In genomic region chr19:17103177-17103576, GRCh38 we compare ENCODE assay signal across 8 cellular contexts. TPM values are rescaled to one million over a fixed set of nuclear protein-coding genes. Genes with fewer than 3 reads are reported as not detected.
DNase-seq lines count a peak whose midpoint lies in the region; ATAC-seq and TF ChIP-seq lines count a peak whose summit lies in the region.

No MANE protein-coding gene starts in this region.

- intact Hi-C loops in activated CD4-positive, alpha-beta T cell treated with anti-CD3 and anti-CD28 coated beads for 36 hours (cut with DNase I, micrococcal nuclease): no loop called here

- H3K27ac Mint-ChIP-seq in activated CD4-positive, alpha-beta T cell treated with anti-CD3 and anti-CD28 coated beads for 36 hours: no peak overlapping the region

- POLR2A ChIA-PET in activated CD4-positive, alpha-beta T cell treated with anti-CD3 and anti-CD28 coated beads for 36 hours (lab: Charles Lee): no interaction called here

- no peaks in the 10 kb centered on the region for H3K9me3 Mint-ChIP-seq in activated CD4-positive, alpha-beta T cell treated with anti-CD3 and anti-CD28 coated beads for 36 hours (ENCODE audit: low read depth)

- no peak overlapping the region for H3K4me3 ChIP-seq in MG63
- no peak overlapping the region for H3K4me3 ChIP-seq in epithelial cell of esophagus (ENCODE audit: low read length)
- no peak overlapping the region for H3K4me3 ChIP-seq in retinal pigment epithelial cell (ENCODE audit: low read length)

- peaks cover 14% of the 10 kb centered on the region for H3K4me1 Mint-ChIP-seq in activated CD4-positive, alpha-beta T cell treated with anti-CD3 and anti-CD28 coated beads for 36 hours

- H3K36me3 Mint-ChIP-seq in activated CD4-positive, alpha-beta T cell treated with anti-CD3 and anti-CD28 coated beads for 36 hours (ENCODE audit: low read depth): peaks cover 38% of the 10 kb centered on the region

- no peaks in the 10 kb centered on the region for H3K27me3 ChIP-seq in MG63

- ATAC-seq in activated CD4-positive, alpha-beta T cell treated with anti-CD3 and anti-CD28 coated beads for 36 hours: no peak
- no peak for ATAC-seq in GM18861 (IDR thresholded peaks at IDR 0.05; ENCODE audit: unreplicated experiment)

- CTCF ChIA-PET in activated CD4-positive, alpha-beta T cell treated with anti-CD3 and anti-CD28 coated beads for 36 hours (lab: Charles Lee): interaction anchor here (0.7 kb wide), 1 partner anchor 11 kb away, joined by 3 read pairs; no protein-coding TSS in a partner anchor

- H3K4me3 Mint-ChIP-seq in activated CD4-positive, alpha-beta T cell treated with anti-CD3 and anti-CD28 coated beads for 36 hours: no peak overlapping the region

- peaks cover 3% of the 10 kb centered on the region for H3K9me3 ChIP-seq in MG63

- peak; percentile 64 for TF ChIP-seq CTCF in epithelial cell of esophagus (IDR thresholded peaks at IDR 0.05; ENCODE audit: insufficient read depth, low read depth, low read length, missing control alignments)
- peak; percentile 78 for TF ChIP-seq CTCF in retinal pigment epithelial cell (conservative IDR thresholded peaks at IDR 0.05; ENCODE audit: low read depth, low read length)

- peak; percentile 44 for DNase-seq in activated CD4-positive, alpha-beta T cell treated with anti-CD3 and anti-CD28 coated beads for 36 hours
- no peak for DNase-seq in activated CD4-positive, alpha-beta T cell treated with anti-CD3 and anti-CD28 coated beads for 1 hour
- peak; percentile 39 for DNase-seq in MG63
- peak; percentile 40 for DNase-seq in epithelial cell of esophagus (ENCODE audit: low read depth)
- no peak for DNase-seq in retinal pigment epithelial cell (ENCODE audit: low read depth)
- no peak for DNase-seq in NCI-H2196 treated with DMSO at 0.1 percent for 48 hours (lab: John Stamatoyannopoulos, UW; ENCODE audit: unreplicated experiment)
- DNase-seq in T-helper 9 cell: no peak

- no peaks in the 10 kb centered on the region for H3K27me3 Mint-ChIP-seq in activated CD4-positive, alpha-beta T cell treated with anti-CD3 and anti-CD28 coated beads for 36 hours

- peaks cover 59% of the 10 kb centered on the region for H3K36me3 ChIP-seq in MG63

RNA-seq across cellular contexts. Expression of gene MYO9B, which starts 27.6 kb away (rescaled TPM):
- 10 to 100 TPM; 90.3 to 98.5 TPM for total RNA-seq in activated CD4-positive, alpha-beta T cell treated with anti-CD3 and anti-CD28 coated beads for 36 hours
- 18.4 and 20.4 TPM in 2 replicates for total RNA-seq in MG63 (2014; rRNA removed; shearing (Covaris generic); ENCODE audit: low replicate concordance)

RNA-seq across cellular contexts. Expression of gene HAUS8, which starts 27.9 kb away (rescaled TPM):
- total RNA-seq in activated CD4-positive, alpha-beta T cell treated with anti-CD3 and anti-CD28 coated beads for 36 hours: 10 to 100 TPM; 32.6 to 41.7 TPM
- 8.6 and 9.8 TPM in 2 replicates for total RNA-seq in MG63 (2014; rRNA removed; shearing (Covaris generic); ENCODE audit: low replicate concordance)

Comparison
In these comparisons a context has a peak if more than half of its experiments do, and no peak if none do; other contexts are left out.
1. DNase-seq: peak in activated CD4-positive, alpha-beta T cell treated with anti-CD3 and anti-CD28 coated beads for 36 hours (single experiment), MG63 (single experiment) and epithelial cell of esophagus (single experiment); none in activated CD4-positive, alpha-beta T cell treated with anti-CD3 and anti-CD28 coated beads for 1 hour (single experiment), retinal pigment epithelial cell (single experiment), NCI-H2196 treated with DMSO at 0.1 percent for 48 hours (single experiment) and T-helper 9 cell (single experiment).